16 cellular contexts compared by ENCODE assay signal in the genomic region with DNA sequence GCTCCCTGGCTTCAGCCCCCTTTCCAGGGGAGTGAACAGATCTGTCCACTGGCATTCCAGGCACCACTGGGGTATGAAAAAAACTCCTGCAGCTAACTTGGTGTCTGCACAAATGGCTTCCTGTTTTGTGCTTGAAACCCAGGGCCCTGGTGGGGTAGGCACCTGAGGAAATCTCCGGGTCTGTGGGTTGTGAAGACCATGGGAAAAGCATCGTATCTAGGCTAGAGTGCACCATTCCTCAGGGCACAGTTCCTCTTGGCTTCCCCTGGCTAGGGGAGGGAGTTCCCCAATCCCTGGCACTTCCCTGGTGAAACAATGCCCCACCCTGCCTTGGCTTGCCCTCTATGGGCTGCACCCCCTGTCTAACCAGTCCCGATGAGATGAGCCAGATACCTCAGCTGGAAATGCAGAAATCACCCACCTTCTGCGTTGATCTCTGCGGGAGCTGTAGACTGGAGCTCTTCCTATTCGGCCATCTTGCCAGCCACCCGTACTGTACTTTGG. TPM values are rescaled to one million over a fixed set of nuclear protein-coding genes. Genes with fewer than 3 reads are reported as not detected.
DNase-seq lines count a peak whose midpoint lies in the region; ATAC-seq, FAIRE-seq and TF ChIP-seq lines count a peak whose summit lies in the region.
"Had no signal": no experiment of that assay in that cellular context is flagged by ENCODE, and none has a peak within 500 bp of the region (broad histone marks: within the 10 kb centered on the region; RNA-seq: fewer than 3 reads in every experiment).

No MANE protein-coding gene starts in this region.

- TF ChIP-seq CTCF in GM12878 (IDR thresholded peaks at IDR 0.05 in 2 of 3, conservative IDR thresholded peaks at IDR 0.05 in 1 of 3; ENCODE audit: control insufficient read depth in 2 of 3, extremely low read depth in 1 of 3, insufficient read depth in 1 of 3, low read depth in 3 of 3, low read length in 3 of 3) (no peak), type B pancreatic cell (conservative IDR thresholded peaks at IDR 0.05) (no peak)

- H3K27ac Mint-ChIP-seq in type B pancreatic cell, result no peak overlapping the region

- H3K36me3 Mint-ChIP-seq in type B pancreatic cell, result peaks cover 16% of the 10 kb centered on the region

- no peak overlapping the region for H2AK5ac ChIP-seq in neuronal stem cell (ENCODE audit: low read depth, low read length)

- no peaks in the 10 kb centered on the region for H3K79me1 ChIP-seq in neuronal stem cell (ENCODE audit: low read depth, low read length)

- no peak overlapping the region for H2BK12ac ChIP-seq in neuronal stem cell (ENCODE audit: low read length)

- H3K4me1 Mint-ChIP-seq in type B pancreatic cell (ENCODE audit: unreplicated experiment), result no peaks in the 10 kb centered on the region

- no peak for TF ChIP-seq RAD21 in GM12878 (IDR thresholded peaks at IDR 0.05; ENCODE audit: insufficient read depth, low read depth, low read length)

- H2BK120ac ChIP-seq in neuronal stem cell (ENCODE audit: low read depth, low read length), result no peak overlapping the region

- H3K9me3 ChIP-seq in GM12878 (replicated peaks; ENCODE audit: control insufficient read depth, insufficient read depth, low read length) (no peaks in the 10 kb centered on the region), iPS-18a (ENCODE audit: control insufficient read depth, low read depth, low read length) (peaks cover 7% of the 10 kb centered on the region), neuronal stem cell (replicated peaks in 1 of 2; ENCODE audit: control insufficient read depth in 2 of 2, insufficient read depth in 1 of 2, low read depth in 1 of 2, low read length in 2 of 2) (peaks cover 0 to 4% of the 10 kb centered on the region in 2 donors)
- H3K9me3 ChIP-seq: HAP-1 had no signal

- H2BK15ac ChIP-seq in neuronal stem cell (ENCODE audit: low read length), result no peak overlapping the region

- no peak for TF ChIP-seq EP300 in GM12878 (IDR thresholded peaks at IDR 0.05; ENCODE audit: borderline replicate concordance in 1 of 2, control insufficient read depth in 1 of 2, low read depth in 2 of 2, low read length in 2 of 2)

- peak; percentile 9 for FAIRE-seq in GM12892 (lab: Jason Lieb, UNC)
- no peak for FAIRE-seq in GM12878 (lab: Jason Lieb, UNC)

- H3K23ac ChIP-seq in neuronal stem cell (ENCODE audit: low read depth, low read length, poor library complexity), result no peak overlapping the region

- H3K27me3 ChIP-seq in GM12878 (replicated peaks in 1 of 2; ENCODE audit: control insufficient read depth in 2 of 2, insufficient read depth in 2 of 2, low read length in 1 of 2), result no peaks in the 10 kb centered on the region
- H3K27me3 ChIP-seq in iPS-18a (ENCODE audit: control insufficient read depth, insufficient read depth, low read length), result no peaks in the 10 kb centered on the region
- H3K27me3 ChIP-seq in neuronal stem cell (ENCODE audit: control insufficient read depth in 3 of 3, insufficient read depth in 3 of 3, low read depth in 1 of 3, low read length in 3 of 3), result no peaks in the 10 kb centered on the region

- WGBS in GM12878 (ENCODE audit: insufficient coverage, insufficient replicate concordance, low lambda C conversion rate, missing lambda C conversion rate), result 50% methylated on average over 7 of the region's 7 CpGs
- no CpG with 5 or more reads among the region's 7 CpGs for WGBS in neuronal stem cell (ENCODE audit: extremely low coverage in 2 of 2, insufficient read length in 2 of 2, insufficient replicate concordance in 1 of 2), 2 donors

- H2BK5ac ChIP-seq in neuronal stem cell (ENCODE audit: low read length), result no peak overlapping the region

- no peaks in the 10 kb centered on the region for H3K4me1 ChIP-seq in GM12878 (ENCODE audit: control insufficient read depth, insufficient read depth, low read length)
- H3K4me1 ChIP-seq in iPS-18a (ENCODE audit: control insufficient read depth, low read depth, low read length), result peaks cover 15% of the 10 kb centered on the region
- peaks cover 0 to 2% of the 10 kb centered on the region in 2 donors for H3K4me1 ChIP-seq in neuronal stem cell (ENCODE audit: control insufficient read depth in 2 of 2, insufficient read depth in 1 of 2, low read depth in 1 of 2, low read length in 2 of 2)
- H3K4me1 ChIP-seq: HAP-1 had no signal

- RAD21 ChIA-PET in GM12878 (lab: Charles Lee; ENCODE audit: unreplicated experiment), result interaction anchor here (1.3 to 1.5 kb wide), 2 partner anchors 13 to 20 kb away, joined by 3 to 4 read pairs; no protein-coding TSS in a partner anchor

- no peak overlapping the region for H3K27ac ChIP-seq in GM12878 (ENCODE audit: control insufficient read depth, insufficient read depth)
- peak overlapping the region; percentile 62 for H3K27ac ChIP-seq in iPS-18a (ENCODE audit: low read length)
- H3K27ac ChIP-seq in neuronal stem cell (replicated peaks; ENCODE audit: low read length), result no peak overlapping the region
- H3K27ac ChIP-seq: HL-60 had no signal

- H3K9me3 Mint-ChIP-seq in type B pancreatic cell, result peaks cover 17% of the 10 kb centered on the region

- CTCF ChIA-PET in GM12878 (lab: Yijun Ruan, JAX), result interaction anchor here (1.0 kb wide), 1 partner anchor 60 kb away, joined by 4 read pairs; no protein-coding TSS in a partner anchor

- H3K14ac ChIP-seq in neuronal stem cell (ENCODE audit: low read length), result no peak overlapping the region

- no peak overlapping the region for H4K91ac ChIP-seq in neuronal stem cell (ENCODE audit: low read depth, low read length, poor library complexity)

- H3K36me3 ChIP-seq in GM12878 (ENCODE audit: control insufficient read depth in 2 of 2, insufficient read depth in 2 of 2, low read length in 1 of 2) (no peaks in the 10 kb centered on the region), iPS-18a (ENCODE audit: control insufficient read depth, low read depth, low read length) (no peaks in the 10 kb centered on the region), neuronal stem cell (replicated peaks in 1 of 2; ENCODE audit: control insufficient read depth in 2 of 2, insufficient read depth in 2 of 2, low read length in 2 of 2) (peaks cover 0 to 2% of the 10 kb centered on the region in 2 donors)
- H3K36me3 ChIP-seq: HAP-1 had no signal

- POLR2A ChIA-PET in GM12878 (lab: Charles Lee), result no interaction called here

- no peaks in the 10 kb centered on the region for H4K20me1 ChIP-seq in GM12878 (ENCODE audit: control insufficient read depth, insufficient read depth)

- H3K4me3 Mint-ChIP-seq in type B pancreatic cell, result no peak overlapping the region

- no peak overlapping the region for H3K4me3 ChIP-seq in GM12878
- peak overlapping the region; percentile 6 for H3K4me3 ChIP-seq in iPS-18a (ENCODE audit: low read length)
- H3K4me3 ChIP-seq in neuronal stem cell (ENCODE audit: low read length in 2 of 2), result no peak overlapping the region
- H3K4me3 ChIP-seq: HAP-1 had no signal

- H3K9ac ChIP-seq in GM12878 (ENCODE audit: control insufficient read depth, insufficient read depth, low read length) (no peak overlapping the region), iPS-18a (ENCODE audit: low read length) (no peak overlapping the region), neuronal stem cell (ENCODE audit: low read depth, low read length, poor library complexity) (no peak overlapping the region)

- TF ChIP-seq POLR2A in GM12892 (IDR thresholded peaks at IDR 0.05; ENCODE audit: low read depth, low read length), result no peak
- no peak for TF ChIP-seq POLR2A in GM12878 (IDR thresholded peaks at IDR 0.05; ENCODE audit: low read depth, low read length)

- H2AFZ ChIP-seq in GM12878 (ENCODE audit: control insufficient read depth, low read depth, low read length) (no peak overlapping the region; the same call in 1 of the 2 replicates), neuronal stem cell (ENCODE audit: low read length) (peak overlapping the region; percentile 36)

- 0 out of 2 replicates have a peak overlapping the region, but pooled peaks have one; percentile 9 for H3K4me2 ChIP-seq in GM12878 (ENCODE audit: control insufficient read depth, insufficient read depth)
- no peak overlapping the region for H3K4me2 ChIP-seq in neuronal stem cell (ENCODE audit: insufficient read depth, low read length, poor library complexity, severe bottlenecking)

- DNase-seq in GM12892 (ENCODE audit: insufficient read length), result no peak
- no peak for DNase-seq in GM12878 (ENCODE audit: low read depth, low spot score)
- DNase-seq in neuronal stem cell (ENCODE audit: low spot score), result no peak
- DNase-seq in HPDE6-E6E7 (ENCODE audit: extremely low spot score), result no peak
- DNase-seq in type B pancreatic cell (ENCODE audit: extremely low spot score, unreplicated experiment), result no peak
- no peak for DNase-seq in activated CD4-positive, alpha-beta T cell treated with anti-CD3 and anti-CD28 coated beads for 4 hours
- DNase-seq: KG1, NCI-H1436, NCI-H2029, NCI-H2171, NCI-H446 treated with DMSO at 0.1 percent for 48 hours, NCI-H774, SW 1271 had no signal

- SMC1A ChIA-PET in GM12878 (lab: Charles Lee; ENCODE audit: uncharacterized antibody, unreplicated experiment), result interaction anchor here (1.3 to 4.3 kb wide), 3 partner anchors 18 to 29 kb away, joined by 3 to 17 read pairs (median 6); no protein-coding TSS in a partner anchor

- H3K18ac ChIP-seq in neuronal stem cell (ENCODE audit: low read length), result peak overlapping the region; percentile 65

- BruUV-seq in GM12878 (replicated peaks; lab: Mats Ljungman, UMichigan), result no TSS peak

- H3K27me3 Mint-ChIP-seq in type B pancreatic cell, result no peaks in the 10 kb centered on the region

- H4K8ac ChIP-seq in neuronal stem cell (ENCODE audit: low read depth, low read length), result no peak overlapping the region

- H3K79me2 ChIP-seq in GM12878 (ENCODE audit: control insufficient read depth, insufficient read depth, low read length), result no peaks in the 10 kb centered on the region

- intact Hi-C loops in GM12878 (cut with micrococcal nuclease; ENCODE audit: unreplicated experiment), result no loop called here

- ATAC-seq in GM12878, result no peak; the same call in 1 of the 3 replicates

- H3K4ac ChIP-seq in neuronal stem cell (ENCODE audit: low read length), result peak overlapping the region; percentile 4

- in situ Hi-C loops in GM12878 (cut with MboI), result no loop called here

RNA-seq across cellular contexts. Expression of a gene that starts 34.1 kb away (rescaled TPM):
- 0.45 TPM for polyA plus RNA-seq in GM12892 (2012; ENCODE audit: missing spikeins)
- total RNA-seq in GM12878 (2013; cell fraction: nucleolus; rRNA removed), result 4.2 TPM in 2 replicates
- total RNA-seq in GM12878 (2014; rRNA removed), result 0.17 and 0.60 TPM in 2 replicates
- total RNA-seq in GM12878 (2014; rRNA removed; fragmentation: Illumina TruSeq; extraction: Trizol), result 0.18 and 0.37 TPM in 2 replicates
- 0.29 and 0.41 TPM in 2 replicates for total RNA-seq in GM12878 (2021)
- not detected for polyA plus RNA-seq in GM12878 (2011; ENCODE audit: low read depth)
- polyA plus RNA-seq in GM12878 (2011; rRNA removed), result 0.07 and 0.29 TPM in 2 replicates
- polyA plus RNA-seq in GM12878 (2011; cell fraction: cytosol; rRNA removed), result 0.10 TPM in 1 of 2 replicates, not detected in the other
- 0.03 and 0.04 TPM in 2 replicates for polyA plus RNA-seq in GM12878 (2011; cell fraction: nucleus; rRNA removed)
- 0.15 and 0.23 TPM in 2 replicates for polyA plus RNA-seq in GM12878 (2012)
- polyA plus RNA-seq in GM12878 (2014; fragmentation: Illumina TruSeq; extraction: Trizol), result 0.40 and 2.3 TPM in 2 replicates
- under 1 TPM; 0.42 to 0.53 TPM for polyA plus RNA-seq in GM12878 (2014; fragmentation: Nextera tagmentation; extraction: Ambion mirVana)
- polyA plus RNA-seq in GM12878 (2014; rRNA removed), result 0.04 and 0.59 TPM in 2 replicates
- under 1 TPM; 0.27 to 0.29 TPM for polyA plus RNA-seq in GM12878 (2016; fragmentation: Nextera tagmentation; extraction: Ambion mirVana)
- 0.10 and 0.44 TPM in 2 replicates for polyA minus RNA-seq in GM12878 (2011; rRNA and poly(A)+ RNA removed)
- 1.5 TPM in 1 of 2 replicates, not detected in the other for polyA minus RNA-seq in GM12878 (2011; cell fraction: cytosol; rRNA and poly(A)+ RNA removed)
- polyA minus RNA-seq in GM12878 (2011; cell fraction: nucleus; rRNA and poly(A)+ RNA removed), result 0.10 and 0.24 TPM in 2 replicates
- polyA plus RNA-seq in neuronal stem cell (2013, experiment 1 of 2), result 0.96 TPM
- polyA plus RNA-seq in neuronal stem cell (2013, experiment 2 of 2), result 1.1 TPM
- total RNA-seq in type B pancreatic cell (ENCODE audit: low replicate concordance), result 9.6 and 12.2 TPM in 2 replicates
